ENCODE assay signal across 18 cellular contexts in the genomic region with DNA sequence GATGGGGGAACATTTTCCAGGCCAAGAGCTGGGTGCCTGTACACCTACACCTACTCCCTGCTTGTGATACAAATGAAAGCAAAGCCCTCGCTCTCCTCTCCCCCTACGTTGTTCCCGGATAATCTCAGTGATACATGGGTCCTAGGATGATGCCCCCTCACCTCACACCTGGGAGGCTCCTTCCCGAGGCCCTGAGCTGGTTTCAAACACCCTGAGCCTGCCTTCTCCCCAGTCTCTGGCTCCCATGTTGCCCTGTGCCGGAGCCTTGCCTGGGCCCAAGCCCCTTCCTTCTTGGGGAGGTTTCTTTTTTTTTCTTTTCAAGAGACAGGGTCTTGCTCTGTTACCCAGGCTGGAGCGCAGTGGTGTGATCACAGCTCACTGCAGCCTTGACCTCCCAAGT.
"Had no signal": no experiment of that assay in that cellular context is flagged by ENCODE, and none has a peak within 500 bp of the region (broad histone marks: within the 10 kb centered on the region; RNA-seq: fewer than 3 reads in every experiment).

No MANE protein-coding gene starts in this region.

- H3K27me3 Mint-ChIP-seq: stimulated activated naive CD8-positive, alpha-beta T cell treated with anti-CD3 and anti-CD28 coated beads, Interleukin-15, Interleukin-2, amounts not matched to agents 100 ng/mL and 50 ng/mL, for 24 hours had no signal

- H3K36me3 ChIP-seq: prostate gland had no signal

- H3K4me3 Mint-ChIP-seq: activated T-cell treated with anti-CD3 and anti-CD28 coated beads, Interleukin-2, amount 50 U/mL, for 4 hours; stimulated activated naive CD8-positive, alpha-beta T cell treated with anti-CD3 and anti-CD28 coated beads, Interleukin-15, Interleukin-2, amounts not matched to agents 100 ng/mL and 50 ng/mL, for 24 hours had no signal

- FAIRE-seq: endothelial cell of umbilical vein had no signal

- H3K9me3 Mint-ChIP-seq: activated T-cell treated with anti-CD3 and anti-CD28 coated beads, Interleukin-2, amount 50 U/mL, for 4 hours; stimulated activated naive CD8-positive, alpha-beta T cell treated with anti-CD3 and anti-CD28 coated beads, Interleukin-15, Interleukin-2, amounts not matched to agents 100 ng/mL and 50 ng/mL, for 24 hours had no signal

- H3K4me1 ChIP-seq: prostate gland had no signal

- DNase-seq: activated CD4-positive, alpha-beta T cell treated with anti-CD3 and anti-CD28 coated beads for 1 hour; activated CD8-positive, alpha-beta memory T cell treated with anti-CD3 and anti-CD28 coated beads, Interleukin-2, amount 50 U/mL, for 48 hours; activated naive CD4-positive, alpha-beta T cell treated with Interleukin-2 at 50 U/mL for 16 hours; activated T-cell treated with anti-CD3 and anti-CD28 coated beads, Interleukin-2, amount 50 U/mL, for 4 hours; amygdala; effector memory CD4-positive, alpha-beta T cell; foreskin melanocyte; hippocampal formation; left ventricle myocardium superior; stimulated activated CD4-positive, alpha-beta T cell treated with anti-CD3 and anti-CD28 coated beads, Interleukin-4, amount 100 ng/mL, for 24 hours; substantia nigra; T-helper 9 cell had no signal

- H3K27ac Mint-ChIP-seq: stimulated activated naive CD8-positive, alpha-beta T cell treated with anti-CD3 and anti-CD28 coated beads, Interleukin-15, Interleukin-2, amounts not matched to agents 100 ng/mL and 50 ng/mL, for 24 hours had no signal

- ATAC-seq: activated T-cell treated with anti-CD3 and anti-CD28 coated beads, Interleukin-2, amount 50 U/mL, for 4 hours; esophagus mucosa; left ventricle myocardium superior; mucosa of descending colon had no signal

- H3K4me3 ChIP-seq: mucosa of descending colon, prostate gland, thyroid gland had no signal

- H3K27me3 ChIP-seq: thyroid gland had no signal

- H3K27ac ChIP-seq: prostate gland, thyroid gland had no signal

- H3K9me3 ChIP-seq: mucosa of descending colon, prostate gland, thyroid gland had no signal
